16 cellular contexts compared by ENCODE assay signal in genomic region chr7:724298-724697, GRCh38. TPM values are rescaled to one million over a fixed set of nuclear protein-coding genes. Genes with fewer than 3 reads are reported as not detected.
DNase-seq lines count a peak whose midpoint lies in the region; ATAC-seq, FAIRE-seq and TF ChIP-seq lines count a peak whose summit lies in the region.
"Had no signal": no experiment of that assay in that cellular context is flagged by ENCODE, and none has a peak within 500 bp of the region (broad histone marks: within the 10 kb centered on the region; RNA-seq: fewer than 3 reads in every experiment).

No MANE protein-coding gene starts in this region.

- 0 out of 2 replicates have a peak, but pooled peaks cover 4% of the 10 kb centered on the region for H4K20me1 ChIP-seq in K562 (replicated peaks; ENCODE audit: control insufficient read depth, insufficient read depth, low read length)

- H3K9ac ChIP-seq in K562 (ENCODE audit: insufficient read depth in 1 of 2, low read depth in 2 of 2, low read length in 2 of 2): no peak overlapping the region

- H3K4me3 ChIP-seq in K562: no peak overlapping the region

- H3K27me3 Mint-ChIP-seq in CD4-positive, alpha-beta T cell: no peaks in the 10 kb centered on the region
- H3K27me3 Mint-ChIP-seq in nephron progenitor cell (ENCODE audit: low read depth, poor library complexity): peaks cover 6% of the 10 kb centered on the region

- no peak overlapping the region for H3K27ac ChIP-seq in CD4-positive, alpha-beta T cell (ENCODE audit: low read depth, low read length)
- no peak overlapping the region; the same call in 2 of the 3 replicates for H3K27ac ChIP-seq in K562 (ENCODE audit: extremely low read depth, low read depth, low read length)
- H3K27ac ChIP-seq in foreskin keratinocyte: no peak overlapping the region

- H3K79me2 ChIP-seq in K562 (ENCODE audit: control insufficient read depth, insufficient read depth, low read length): peaks cover 54% of the 10 kb centered on the region

- no peak for TF ChIP-seq CTCF in CD4-positive, alpha-beta T cell (IDR thresholded peaks at IDR 0.05)
- TF ChIP-seq CTCF in K562 (IDR thresholded peaks at IDR 0.05 in 2 of 3, conservative IDR thresholded peaks at IDR 0.05 in 1 of 3; ENCODE audit: insufficient read depth in 2 of 3, low read depth in 1 of 3, low read length in 3 of 3) (no peak), nephron progenitor cell (IDR thresholded peaks at IDR 0.05) (no peak), foreskin keratinocyte (conservative IDR thresholded peaks at IDR 0.05) (no peak)

- H3K4me1 ChIP-seq in K562 (replicated peaks in 1 of 2; ENCODE audit: control insufficient read depth in 2 of 2, insufficient read depth in 2 of 2, low read length in 2 of 2) (peaks cover 23 to 34% of the 10 kb centered on the region in 2 experiments; a peak in 4 of 5 replicates), foreskin keratinocyte (no peaks in the 10 kb centered on the region)

- no peak overlapping the region for H3K27ac Mint-ChIP-seq in CD4-positive, alpha-beta T cell
- H3K27ac Mint-ChIP-seq in nephron progenitor cell: no peak overlapping the region

- no TSS peak for BruUV-seq in K562 (replicated peaks; lab: Mats Ljungman, UMichigan)

- no peak for FAIRE-seq in K562 (lab: Jason Lieb, UNC)
- FAIRE-seq: G401.6 had no signal

- H3K4me2 ChIP-seq in K562 (ENCODE audit: insufficient read depth, low read length): peak overlapping the region; percentile 85; the same call in 1 of the 2 replicates

- POLR2A ChIA-PET in CD4-positive, alpha-beta T cell (lab: Charles Lee): no interaction called here
- POLR2A ChIA-PET in HEK293T (lab: Yijun Ruan, JAX) (interaction anchor here (0.6 kb wide), 1 partner anchor 14 kb away, joined by 3 read pairs; no protein-coding TSS in a partner anchor), K562 (lab: Yijun Ruan, JAX) (no interaction called here)

- peaks cover 3% of the 10 kb centered on the region for H3K9me3 Mint-ChIP-seq in CD4-positive, alpha-beta T cell
- peaks cover 64% of the 10 kb centered on the region for H3K9me3 Mint-ChIP-seq in nephron progenitor cell

- TF ChIP-seq RAD21 in K562 (CRISPR knock-in tag; conservative IDR thresholded peaks at IDR 0.05 in 1 of 2, IDR thresholded peaks at IDR 0.05 in 1 of 2): no peak

- H3K36me3 ChIP-seq in K562 (ENCODE audit: control insufficient read depth, insufficient read depth, low read length): peaks cover 41% of the 10 kb centered on the region

- TF ChIP-seq EP300 in K562 (IDR thresholded peaks at IDR 0.05; ENCODE audit: low read length): no peak

- H3K9me1 ChIP-seq in K562 (ENCODE audit: control insufficient read depth, insufficient read depth, low read length): no peaks in the 10 kb centered on the region

- H2AFZ ChIP-seq in K562 (ENCODE audit: low read depth, low read length): no peak overlapping the region

- WGBS in K562 (ENCODE audit: insufficient coverage, low coverage, missing lambda C conversion rate): 85% methylated on average over 7 of the region's 7 CpGs

- intact Hi-C loops in CD4-positive, alpha-beta T cell (cut with DNase I, micrococcal nuclease): no loop called here
- intact Hi-C loops in K562 (cut with micrococcal nuclease): loop anchor here (2.0 kb wide), 1 partner anchor 85 kb away; no protein-coding TSS in a partner anchor

- TF ChIP-seq POLR2A in K562 (conservative IDR thresholded peaks at IDR 0.05): no peak

- DNase-seq in CD4-positive, alpha-beta T cell: no peak
- no peak for DNase-seq in HEK293T (ENCODE audit: extremely low spot score)
- no peak for DNase-seq in K562 (ENCODE audit: extremely low read depth in 1 of 4, low spot score in 3 of 4)
- DNase-seq in nephron progenitor cell: no peak
- no peak for DNase-seq in foreskin keratinocyte
- DNase-seq: C1 segment of cervical spinal cord, DMS 273 treated with DMSO at 0.1 percent for 48 hours, HCEC 1CT, MV-4-11, NCI-H1694 treated with DMSO at 0.1 percent for 48 hours, NCI-H510A, NCI-H748 treated with DMSO at 0.1 percent for 48 hours, Right ventricle myocardium superior had no signal

- ATAC-seq in CD4-positive, alpha-beta T cell (ENCODE audit: poor library complexity): no peak
- ATAC-seq in K562 (no peak), GM18868 (IDR thresholded peaks at IDR 0.05; ENCODE audit: unreplicated experiment) (no peak), foreskin keratinocyte (no peak), HG03354 (IDR thresholded peaks at IDR 0.05; ENCODE audit: poor library complexity, severe bottlenecking, unreplicated experiment) (no peak)

- H3K9me3 ChIP-seq in CD4-positive, alpha-beta T cell (ENCODE audit: control insufficient read depth, low read length): no peaks in the 10 kb centered on the region
- H3K9me3 ChIP-seq in K562 (replicated peaks; ENCODE audit: control insufficient read depth, insufficient read depth, low read depth, low read length): peaks cover 36% of the 10 kb centered on the region

- peaks cover 28% of the 10 kb centered on the region for H3K36me3 Mint-ChIP-seq in CD4-positive, alpha-beta T cell (ENCODE audit: low read depth)
- H3K36me3 Mint-ChIP-seq in nephron progenitor cell (ENCODE audit: low read depth): peaks cover 60% of the 10 kb centered on the region

- in situ Hi-C loops in K562 (cut with MboI): no loop called here

- H3K4me3 Mint-ChIP-seq in CD4-positive, alpha-beta T cell: peak overlapping the region; percentile 15
- H3K4me3 Mint-ChIP-seq in nephron progenitor cell: peak overlapping the region; percentile 49

- peaks cover 26% of the 10 kb centered on the region for H3K4me1 Mint-ChIP-seq in CD4-positive, alpha-beta T cell (ENCODE audit: low read depth)
- H3K4me1 Mint-ChIP-seq in nephron progenitor cell: peaks cover 23% of the 10 kb centered on the region

- no peaks in the 10 kb centered on the region for H3K27me3 ChIP-seq in CD4-positive, alpha-beta T cell (ENCODE audit: control insufficient read depth, insufficient read depth, low read length)
- no peaks in the 10 kb centered on the region for H3K27me3 ChIP-seq in K562 (ENCODE audit: control insufficient read depth in 2 of 2, insufficient read depth in 2 of 2, low read length in 2 of 2)
- H3K27me3 ChIP-seq in foreskin keratinocyte: no peaks in the 10 kb centered on the region

- CTCF ChIA-PET in CD4-positive, alpha-beta T cell (lab: Charles Lee): no interaction called here
- CTCF ChIA-PET in HEK293T (lab: Yijun Ruan, JAX) (no interaction called here), K562 (lab: Yijun Ruan, JAX; ENCODE audit: low intra/inter-chr PET ratio) (no interaction called here)

TF ChIP-seq in HEK293T, 16 proteins besides CTCF, POLR2A, EP300 and RAD21:
- 0 out of 2 replicates have a peak, but pooled peaks have one; percentile 14 for TF ChIP-seq L3MBTL2 (conservative IDR thresholded peaks at IDR 0.05)
- no peak for TF ChIP-seq ELF4 (IDR thresholded peaks at IDR 0.05)

TF ChIP-seq in K562, 482 proteins besides CTCF, POLR2A, EP300 and RAD21 (continues in another document):
- TF ChIP-seq MYBL2 (IDR thresholded peaks at IDR 0.05; ENCODE audit: low read depth): no peak
- TF ChIP-seq MYBL2 (CRISPR knock-in tag; IDR thresholded peaks at IDR 0.05; ENCODE audit: borderline replicate concordance): no peak

RNA-seq across cellular contexts. Expression of gene DNAAF5, which starts 2.2 kb away (rescaled TPM):
- 1 to 10 TPM; 4.8 to 6.1 TPM for total RNA-seq in CD4-positive, alpha-beta T cell
- total RNA-seq in K562 (2011; cell fraction: chromatin; rRNA removed; ENCODE audit: low replicate concordance): 43.7 and 77.7 TPM in 2 replicates
- 48.7 and 57.2 TPM in 2 replicates for total RNA-seq in K562 (2011; cell fraction: nucleolus; rRNA removed)
- total RNA-seq in K562 (2011; cell fraction: nucleoplasm; rRNA removed): 27.9 and 34.8 TPM in 2 replicates
- total RNA-seq in K562 (2014; rRNA removed): 35.3 and 61.8 TPM in 2 replicates
- total RNA-seq in K562 (2014; rRNA removed; fragmentation: Illumina TruSeq; extraction: Trizol): 14.2 and 16.4 TPM in 2 replicates
- 19.1 and 20.8 TPM in 2 replicates for total RNA-seq in K562 (2015; rRNA removed; fragmentation: Illumina TruSeq; extraction: Trizol)
- 69.7 and 69.9 TPM in 2 replicates for total RNA-seq in K562 (2021)
- polyA plus RNA-seq in K562 (2011; rRNA removed): 12.3 and 33.1 TPM in 2 replicates
- 24.9 and 63.1 TPM in 2 replicates for polyA plus RNA-seq in K562 (2011; cell fraction: cytosol; rRNA removed)
- 29.7 and 48.2 TPM in 2 replicates for polyA plus RNA-seq in K562 (2011; cell fraction: nucleus; rRNA removed)
- 35.7 and 58.0 TPM in 2 replicates for polyA plus RNA-seq in K562 (2012)
- polyA plus RNA-seq in K562 (2014; fragmentation: Illumina TruSeq; extraction: Trizol): 20.3 and 41.8 TPM in 2 replicates
- polyA plus RNA-seq in K562 (2014; fragmentation: Nextera tagmentation; extraction: Ambion mirVana): 1 to 10 TPM; 3.1 to 5.1 TPM
- polyA plus RNA-seq in K562 (2014; rRNA removed): 31.9 and 34.0 TPM in 2 replicates
- polyA minus RNA-seq in K562 (2011; rRNA and poly(A)+ RNA removed): 16.2 and 19.7 TPM in 2 replicates
- 41.6 and 44.6 TPM in 2 replicates for polyA minus RNA-seq in K562 (2011; cell fraction: cytosol; rRNA and poly(A)+ RNA removed)
- 20.3 and 25.7 TPM in 2 replicates for polyA minus RNA-seq in K562 (2011; cell fraction: nucleus; rRNA and poly(A)+ RNA removed)
- 40.4 and 42.4 TPM in 2 replicates for total RNA-seq in foreskin keratinocyte
- polyA plus RNA-seq in foreskin keratinocyte: 22.6 and 26.3 TPM in 2 replicates

RNA-seq across cellular contexts. Expression of gene PRKAR1B, which starts 2.8 kb away (rescaled TPM):
- total RNA-seq in CD4-positive, alpha-beta T cell: 10 to 100 TPM; 18.8 to 19.5 TPM
- total RNA-seq in K562 (2011; cell fraction: chromatin; rRNA removed; ENCODE audit: low replicate concordance): 17.8 and 33.7 TPM in 2 replicates
- total RNA-seq in K562 (2011; cell fraction: nucleolus; rRNA removed): 20.3 and 21.8 TPM in 2 replicates
- 13.3 and 14.8 TPM in 2 replicates for total RNA-seq in K562 (2011; cell fraction: nucleoplasm; rRNA removed)
- total RNA-seq in K562 (2014; rRNA removed): 28.8 and 37.6 TPM in 2 replicates
- 7.7 and 10.5 TPM in 2 replicates for total RNA-seq in K562 (2014; rRNA removed; fragmentation: Illumina TruSeq; extraction: Trizol)
- total RNA-seq in K562 (2015; rRNA removed; fragmentation: Illumina TruSeq; extraction: Trizol): 11.8 and 12.7 TPM in 2 replicates
- total RNA-seq in K562 (2021): 30.5 and 32.0 TPM in 2 replicates
- 8.2 and 15.3 TPM in 2 replicates for polyA plus RNA-seq in K562 (2011; rRNA removed)
- 7.5 and 20.4 TPM in 2 replicates for polyA plus RNA-seq in K562 (2011; cell fraction: cytosol; rRNA removed)
- 8.1 and 20.7 TPM in 2 replicates for polyA plus RNA-seq in K562 (2011; cell fraction: nucleus; rRNA removed)
- polyA plus RNA-seq in K562 (2012): 13.9 and 25.5 TPM in 2 replicates
- polyA plus RNA-seq in K562 (2014; fragmentation: Illumina TruSeq; extraction: Trizol): 9.2 and 20.4 TPM in 2 replicates
- 1 to 10 TPM in 1 of 2 experiments, under 1 TPM in 1; 0.99 to 1.2 TPM for polyA plus RNA-seq in K562 (2014; fragmentation: Nextera tagmentation; extraction: Ambion mirVana)
- polyA plus RNA-seq in K562 (2014; rRNA removed): 18.4 and 19.4 TPM in 2 replicates
- polyA minus RNA-seq in K562 (2011; rRNA and poly(A)+ RNA removed): 21.0 and 32.5 TPM in 2 replicates
- polyA minus RNA-seq in K562 (2011; cell fraction: cytosol; rRNA and poly(A)+ RNA removed): 11.3 and 17.8 TPM in 2 replicates
- 8.5 and 9.8 TPM in 2 replicates for polyA minus RNA-seq in K562 (2011; cell fraction: nucleus; rRNA and poly(A)+ RNA removed)
- 13.9 and 21.7 TPM in 2 replicates for total RNA-seq in foreskin keratinocyte
- polyA plus RNA-seq in foreskin keratinocyte: 15.0 and 25.2 TPM in 2 replicates
